In genomic region chr6:53410508-53411258, GRCh38 we compare ENCODE assay signal across 1 cellular context.
TF ChIP-seq lines count a peak whose summit lies in the region.

No MANE protein-coding gene starts in this region.

TF ChIP-seq in HepG2, 621 proteins besides CTCF, POLR2A, EP300 and RAD21 (continued from another document and continues in another):
- no peak for TF ChIP-seq ZNF407 (CRISPR knock-in tag; IDR thresholded peaks at IDR 0.05; ENCODE audit: not compliant biosample characterization)
- TF ChIP-seq ZNF562 (CRISPR knock-in tag; IDR thresholded peaks at IDR 0.05; ENCODE audit: borderline replicate concordance) = no peak
- TF ChIP-seq SOX13 (IDR thresholded peaks at IDR 0.05) = no peak
- no peak for TF ChIP-seq SOX13 (CRISPR knock-in tag; conservative IDR thresholded peaks at IDR 0.05 in 1 of 2, IDR thresholded peaks at IDR 0.05 in 1 of 2)
- TF ChIP-seq HNF1B (CRISPR knock-in tag; IDR thresholded peaks at IDR 0.05) = no peak; the same call in 1 of the 2 replicates
- TF ChIP-seq MXD3 (CRISPR knock-in tag; IDR thresholded peaks at IDR 0.05) = no peak
- peak; percentile 93 for TF ChIP-seq MAX (IDR thresholded peaks at IDR 0.05)
- TF ChIP-seq RNF2 (conservative IDR thresholded peaks at IDR 0.05; ENCODE audit: low read depth) = 0 out of 2 replicates have a peak, but pooled peaks have one; percentile 61
- 0 out of 2 replicates have a peak, but pooled peaks have one; percentile 27 for TF ChIP-seq BORCS8-MEF2B (CRISPR knock-in tag; IDR thresholded peaks at IDR 0.05)
- 0 out of 2 replicates have a peak, but pooled peaks have one; percentile 21 for TF ChIP-seq KMT2B (CRISPR knock-in tag; IDR thresholded peaks at IDR 0.05)
- TF ChIP-seq FUBP1 (CRISPR knock-in tag; IDR thresholded peaks at IDR 0.05; ENCODE audit: borderline replicate concordance) = no peak
- no peak for TF ChIP-seq POLR2G (IDR thresholded peaks at IDR 0.05; ENCODE audit: low read depth, low read length)
- peak; percentile 97 for TF ChIP-seq STAG1 (CRISPR knock-in tag; IDR thresholded peaks at IDR 0.05)
- TF ChIP-seq ZNF513 (CRISPR knock-in tag; conservative IDR thresholded peaks at IDR 0.05) = no peak
- peak; percentile 35; the same call in 1 of the 2 replicates for TF ChIP-seq ONECUT2 (CRISPR knock-in tag; IDR thresholded peaks at IDR 0.05)
- TF ChIP-seq ZNF331 (CRISPR knock-in tag; IDR thresholded peaks at IDR 0.05) = peak; percentile 76
- TF ChIP-seq HNRNPUL1 (IDR thresholded peaks at IDR 0.05; ENCODE audit: low read depth, low read length) = no peak
- 0 out of 2 replicates have a peak, but pooled peaks have one; percentile 41 for TF ChIP-seq TOE1 (CRISPR knock-in tag; IDR thresholded peaks at IDR 0.05)
- TF ChIP-seq PRMT3 (CRISPR knock-in tag; IDR thresholded peaks at IDR 0.05; ENCODE audit: borderline replicate concordance, low read depth) = no peak
- TF ChIP-seq THAP9 (CRISPR knock-in tag; IDR thresholded peaks at IDR 0.05; ENCODE audit: borderline replicate concordance) = no peak
- peak; percentile 63; the same call in 1 of the 2 replicates for TF ChIP-seq TFAP4 (IDR thresholded peaks at IDR 0.05; ENCODE audit: borderline replicate concordance, low read depth)
- TF ChIP-seq SNAPC2 (CRISPR knock-in tag; IDR thresholded peaks at IDR 0.05) = no peak
- no peak for TF ChIP-seq ZNF724P (CRISPR knock-in tag; IDR thresholded peaks at IDR 0.05; ENCODE audit: borderline replicate concordance)
- TF ChIP-seq ETV5 (CRISPR knock-in tag; IDR thresholded peaks at IDR 0.05; ENCODE audit: borderline replicate concordance) = no peak
- TF ChIP-seq ZNF501 (CRISPR knock-in tag; IDR thresholded peaks at IDR 0.05) = no peak
- TF ChIP-seq ZBTB42 (CRISPR knock-in tag; IDR thresholded peaks at IDR 0.05) = no peak
- peak; percentile 76; the same call in 1 of the 2 replicates for TF ChIP-seq SP140L (CRISPR knock-in tag; IDR thresholded peaks at IDR 0.05; ENCODE audit: borderline replicate concordance)
- TF ChIP-seq PRDM10 (CRISPR knock-in tag; IDR thresholded peaks at IDR 0.05; ENCODE audit: low read depth) = no peak
- TF ChIP-seq ATF7 (IDR thresholded peaks at IDR 0.05) = no peak
- TF ChIP-seq ATF7 (CRISPR knock-in tag; IDR thresholded peaks at IDR 0.05) = no peak
- no peak for TF ChIP-seq REPIN1 (CRISPR knock-in tag; IDR thresholded peaks at IDR 0.05; ENCODE audit: borderline replicate concordance, low read depth)
- no peak for TF ChIP-seq NONO (IDR thresholded peaks at IDR 0.05)
- 0 out of 2 replicates have a peak, but pooled peaks have one; percentile 25 for TF ChIP-seq NONO (CRISPR knock-in tag; conservative IDR thresholded peaks at IDR 0.05)
- peak; percentile 42; the same call in 1 of the 2 replicates for TF ChIP-seq ZKSCAN8 (CRISPR knock-in tag; IDR thresholded peaks at IDR 0.05; ENCODE audit: borderline replicate concordance)
- TF ChIP-seq MAFF (IDR thresholded peaks at IDR 0.05; ENCODE audit: low read depth, low read length) = no peak
- TF ChIP-seq ZNF292 (CRISPR knock-in tag; IDR thresholded peaks at IDR 0.05; ENCODE audit: borderline replicate concordance, low read depth) = no peak
- no peak for TF ChIP-seq ZNF780A (CRISPR knock-in tag; IDR thresholded peaks at IDR 0.05)
- peak; percentile 39; the same call in 1 of the 2 replicates for TF ChIP-seq HDAC2 (CRISPR knock-in tag; IDR thresholded peaks at IDR 0.05)
- TF ChIP-seq ZNF556 (CRISPR knock-in tag; IDR thresholded peaks at IDR 0.05; ENCODE audit: borderline replicate concordance) = no peak
- no peak for TF ChIP-seq ZBTB21 (CRISPR knock-in tag; IDR thresholded peaks at IDR 0.05)
